In the genomic region with DNA sequence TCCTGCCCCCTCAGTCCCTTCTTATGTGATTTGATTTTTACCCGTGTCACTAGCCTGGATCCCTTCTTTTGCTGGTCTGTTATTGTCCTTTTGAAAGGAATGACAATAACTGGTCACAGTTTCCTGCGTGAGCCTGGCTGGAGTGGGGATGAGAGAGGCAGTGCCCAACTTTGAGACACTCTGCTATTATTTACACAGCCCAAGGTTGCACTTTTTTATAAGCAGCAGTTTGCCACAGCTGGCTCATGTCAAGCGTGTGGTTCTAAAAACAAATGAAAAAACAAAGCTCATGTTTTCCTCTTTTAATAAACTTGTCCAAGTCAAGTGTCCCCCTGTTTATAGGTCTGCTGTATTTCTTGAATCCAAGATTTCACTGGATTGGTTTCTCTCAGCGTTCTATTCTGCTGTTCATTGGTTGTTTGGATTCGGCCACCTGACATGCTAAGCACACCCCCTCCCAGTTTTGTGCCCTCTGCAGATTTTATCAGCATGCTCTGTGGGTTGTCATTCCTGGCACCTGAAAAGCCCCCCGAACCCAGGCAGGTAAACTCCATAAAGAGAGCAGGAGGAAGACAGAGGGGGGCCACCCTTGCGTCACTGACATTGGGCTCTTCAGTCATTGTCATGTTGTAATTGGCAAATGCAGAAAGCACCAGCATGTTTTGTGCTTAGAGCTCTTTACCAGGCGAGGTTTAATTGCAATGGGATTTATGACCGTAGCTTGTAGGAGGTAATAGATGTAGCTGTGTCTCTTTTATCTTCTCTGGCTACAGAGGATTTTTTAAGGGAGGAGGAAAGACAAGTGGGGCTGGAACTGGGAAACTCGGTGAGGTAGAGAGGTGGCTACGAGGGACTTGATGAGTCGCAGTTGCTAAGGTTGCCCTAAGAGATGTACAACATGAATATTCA, we compare ENCODE assay signal across 14 cellular contexts.
"Had no signal": no experiment of that assay in that cellular context is flagged by ENCODE, and none has a peak within 500 bp of the region (broad histone marks: within the 10 kb centered on the region; RNA-seq: fewer than 3 reads in every experiment).

No MANE protein-coding gene starts in this region.

- H3K27ac ChIP-seq: gastrocnemius medialis, left ventricle myocardium inferior, pancreas, sigmoid colon, testis had no signal

- H3K27me3 ChIP-seq: pancreas, sigmoid colon, testis had no signal

- H3K4me1 Mint-ChIP-seq: stimulated activated effector memory CD8-positive, alpha-beta T cell treated with anti-CD3 and anti-CD28 coated beads, Interleukin-12 subunit alpha, Interleukin-12 subunit beta, amount 100 ng/mL, for 72 hours had no signal

- H3K9me3 Mint-ChIP-seq: stimulated activated effector memory CD8-positive, alpha-beta T cell treated with anti-CD3 and anti-CD28 coated beads, Interleukin-12 subunit alpha, Interleukin-12 subunit beta, amount 100 ng/mL, for 72 hours; WTC11 had no signal

- H3K9me3 ChIP-seq: gastrocnemius medialis, pancreas, testis had no signal

- H3K27ac Mint-ChIP-seq: activated CD4-positive, alpha-beta T cell treated with anti-CD3 and anti-CD28 coated beads for 36 hours; activated naive CD8-positive, alpha-beta T cell; stimulated activated effector memory CD8-positive, alpha-beta T cell treated with anti-CD3 and anti-CD28 coated beads, Interleukin-12 subunit alpha, Interleukin-12 subunit beta, amount 100 ng/mL, for 72 hours; WTC11 had no signal

- H3K36me3 Mint-ChIP-seq: activated naive CD8-positive, alpha-beta T cell; stimulated activated effector memory CD8-positive, alpha-beta T cell treated with anti-CD3 and anti-CD28 coated beads, Interleukin-12 subunit alpha, Interleukin-12 subunit beta, amount 100 ng/mL, for 72 hours; WTC11 had no signal

- H3K4me3 Mint-ChIP-seq: activated CD4-positive, alpha-beta T cell treated with anti-CD3 and anti-CD28 coated beads for 36 hours; activated naive CD8-positive, alpha-beta T cell; stimulated activated effector memory CD8-positive, alpha-beta T cell treated with anti-CD3 and anti-CD28 coated beads, Interleukin-12 subunit alpha, Interleukin-12 subunit beta, amount 100 ng/mL, for 72 hours; WTC11 had no signal

- H3K4me3 ChIP-seq: gastrocnemius medialis, left ventricle myocardium inferior, pancreas, sigmoid colon, testis had no signal

- ATAC-seq: activated CD4-positive, alpha-beta T cell treated with anti-CD3 and anti-CD28 coated beads for 36 hours; gastrocnemius medialis; pancreas; stimulated activated effector memory CD8-positive, alpha-beta T cell treated with anti-CD3 and anti-CD28 coated beads, Interleukin-12 subunit alpha, Interleukin-12 subunit beta, amount 100 ng/mL, for 72 hours; WTC11 had no signal

- H3K4me1 ChIP-seq: gastrocnemius medialis, pancreas had no signal

- DNase-seq: activated CD4-positive, alpha-beta T cell treated with anti-CD3 and anti-CD28 coated beads for 36 hours; activated CD4-positive, alpha-beta T cell treated with anti-CD3 and anti-CD28 coated beads, Interleukin-2, amount 50 U/mL, for 48 hours; effector CD4-positive, alpha-beta T cell; gastrocnemius medialis; kidney; left ventricle myocardium inferior; mammary epithelial cell; pancreas; sigmoid colon; stimulated activated CD4-positive, alpha-beta T cell treated with anti-CD3 and anti-CD28 coated beads, Interleukin-4, amount 100 ng/mL, for 24 hours; testis had no signal

- H3K36me3 ChIP-seq: gastrocnemius medialis, left ventricle myocardium inferior, pancreas, sigmoid colon had no signal
